Comparison of ENCODE assay signal across 1 cellular context in the genomic region with DNA sequence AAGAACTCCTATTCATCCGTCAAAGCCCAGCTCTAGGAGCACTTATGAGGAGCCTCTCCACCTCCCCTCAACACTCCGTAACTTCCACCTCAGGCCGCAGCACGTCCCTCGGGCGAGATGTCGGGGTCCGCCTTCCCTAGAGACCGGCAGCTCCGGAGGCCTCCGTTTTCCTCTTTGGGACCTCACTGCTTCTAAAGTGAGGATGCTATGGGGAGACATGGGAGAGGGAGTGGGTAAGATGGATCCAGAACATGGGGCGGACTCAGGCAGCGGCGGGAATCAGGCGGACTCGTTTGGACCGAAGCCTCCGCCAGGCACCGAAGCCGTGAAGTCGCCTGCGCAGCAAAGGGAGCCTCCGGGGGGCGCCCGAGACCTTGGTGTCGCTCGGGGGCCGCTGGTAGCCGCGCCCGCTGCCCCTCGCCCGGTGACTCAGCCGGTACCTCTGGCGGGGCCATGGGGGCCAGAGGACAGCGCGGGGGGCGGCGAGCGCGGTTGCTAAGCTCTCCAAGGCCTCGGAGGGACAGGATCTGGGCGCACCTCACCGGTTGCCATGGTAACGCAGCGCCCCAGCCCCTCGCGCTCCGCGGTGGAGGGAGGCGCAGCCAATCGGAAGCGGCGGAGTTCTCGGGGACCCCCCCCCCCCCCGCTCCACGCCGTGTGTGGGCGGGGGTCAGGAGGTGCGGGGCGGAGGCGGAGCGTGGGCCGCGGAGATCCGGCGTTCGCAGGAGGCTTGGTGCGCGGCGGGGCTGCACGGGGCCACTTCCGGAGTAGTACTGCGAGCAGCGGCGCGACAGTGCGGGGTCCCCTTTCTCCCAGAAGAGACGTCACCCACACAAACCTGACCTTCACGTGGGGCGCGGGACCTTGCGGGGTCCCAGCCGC.
A peak's percentile ranks its signal among the peaks of the same experiment; 100 is the strongest.
TF ChIP-seq lines count a peak whose summit lies in the region.

No MANE protein-coding gene starts in this region.

TF ChIP-seq in WTC11, 78 proteins besides CTCF, POLR2A, EP300 and RAD21 (continued from another document):
- TF ChIP-seq ZBTB43 (CRISPR knock-in tag; IDR thresholded peaks at IDR 0.05) (no peak), ZNF317 (CRISPR knock-in tag; IDR thresholded peaks at IDR 0.05; ENCODE audit: borderline replicate concordance, low read depth) (no peak), SMAD4 (CRISPR knock-in tag; IDR thresholded peaks at IDR 0.05) (no peak), TEAD4 (CRISPR knock-in tag; IDR thresholded peaks at IDR 0.05) (no peak), NFYB (CRISPR knock-in tag; conservative IDR thresholded peaks at IDR 0.05; ENCODE audit: low read depth) (0 out of 2 replicates have a peak, but pooled peaks have one; percentile 25), ATF2 (CRISPR knock-in tag; IDR thresholded peaks at IDR 0.05; ENCODE audit: borderline replicate concordance, low read depth) (no peak), GABPB1 (CRISPR knock-in tag; IDR thresholded peaks at IDR 0.05) (no peak)
